ENCODE assay signal across 1 cellular context in the genomic region with DNA sequence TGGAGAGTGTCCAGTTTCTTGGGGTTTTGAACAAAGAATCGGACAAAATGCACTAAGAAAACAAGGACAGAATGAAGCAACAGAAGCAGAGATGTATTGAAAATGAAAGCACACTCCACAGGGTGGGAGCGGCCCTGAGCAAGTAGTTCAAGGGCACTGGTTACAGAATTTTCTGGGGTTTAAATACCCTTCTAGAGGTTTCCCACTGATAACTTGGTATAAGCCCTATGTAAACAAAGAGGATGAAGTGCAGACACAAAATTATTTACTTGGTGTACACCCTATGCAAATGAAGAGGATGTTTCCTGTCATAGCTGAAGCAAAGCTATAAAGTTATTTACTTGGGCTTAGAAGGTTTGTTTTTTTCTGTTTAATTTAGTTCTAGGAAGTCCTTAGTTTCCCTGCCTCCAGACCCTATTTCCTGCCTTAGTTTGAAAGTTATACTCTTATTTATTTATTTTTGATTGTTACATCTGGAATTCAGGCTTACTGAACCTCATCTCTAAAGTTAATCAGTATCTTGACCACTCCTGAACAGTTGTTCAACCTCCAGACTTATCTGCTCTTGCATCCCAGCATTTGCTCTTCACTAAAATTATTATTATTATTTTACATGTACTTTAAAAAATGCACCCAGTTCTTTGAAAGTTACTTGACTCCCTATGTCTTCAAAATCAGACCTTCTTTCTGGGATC.
TF ChIP-seq lines count a peak whose summit lies in the region.

No MANE protein-coding gene starts in this region.

TF ChIP-seq in HCT116, 20 proteins besides CTCF, POLR2A, EP300 and RAD21 (continued from another document):
- TF ChIP-seq, protein P1, sequence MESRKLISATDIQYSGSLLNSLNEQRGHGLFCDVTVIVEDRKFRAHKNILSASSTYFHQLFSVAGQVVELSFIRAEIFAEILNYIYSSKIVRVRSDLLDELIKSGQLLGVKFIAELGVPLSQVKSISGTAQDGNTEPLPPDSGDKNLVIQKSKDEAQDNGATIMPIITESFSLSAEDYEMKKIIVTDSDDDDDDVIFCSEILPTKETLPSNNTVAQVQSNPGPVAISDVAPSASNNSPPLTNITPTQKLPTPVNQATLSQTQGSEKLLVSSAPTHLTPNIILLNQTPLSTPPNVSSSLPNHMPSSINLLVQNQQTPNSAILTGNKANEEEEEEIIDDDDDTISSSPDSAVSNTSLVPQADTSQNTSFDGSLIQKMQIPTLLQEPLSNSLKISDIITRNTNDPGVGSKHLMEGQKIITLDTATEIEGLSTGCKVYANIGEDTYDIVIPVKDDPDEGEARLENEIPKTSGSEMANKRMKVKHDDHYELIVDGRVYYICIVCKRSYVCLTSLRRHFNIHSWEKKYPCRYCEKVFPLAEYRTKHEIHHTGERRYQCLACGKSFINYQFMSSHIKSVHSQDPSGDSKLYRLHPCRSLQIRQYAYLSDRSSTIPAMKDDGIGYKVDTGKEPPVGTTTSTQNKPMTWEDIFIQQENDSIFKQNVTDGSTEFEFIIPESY (IDR thresholded peaks at IDR 0.05; ENCODE audit: extremely low read depth, insufficient replicate concordance, low read length) = no peak
- TF ChIP-seq SP1 (IDR thresholded peaks at IDR 0.05; ENCODE audit: low read depth) (no peak), CBX3 (IDR thresholded peaks at IDR 0.05; ENCODE audit: low read depth) (no peak), ELF1 (IDR thresholded peaks at IDR 0.05; ENCODE audit: borderline replicate concordance, low read depth) (no peak), EZH2 (IDR thresholded peaks at IDR 0.05) (no peak), YY1 (IDR thresholded peaks at IDR 0.05; ENCODE audit: extremely low read depth, insufficient replicate concordance, low read depth, low read length) (no peak), POLR2AphosphoS5 (IDR thresholded peaks at IDR 0.05; ENCODE audit: low read depth, low read length) (no peak), EGR1 (IDR thresholded peaks at IDR 0.05; ENCODE audit: low read depth) (no peak)
- TF ChIP-seq, protein P2, sequence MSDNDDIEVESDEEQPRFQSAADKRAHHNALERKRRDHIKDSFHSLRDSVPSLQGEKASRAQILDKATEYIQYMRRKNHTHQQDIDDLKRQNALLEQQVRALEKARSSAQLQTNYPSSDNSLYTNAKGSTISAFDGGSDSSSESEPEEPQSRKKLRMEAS (IDR thresholded peaks at IDR 0.05) = no peak
